21 cellular contexts compared by ENCODE assay signal in the genomic region with DNA sequence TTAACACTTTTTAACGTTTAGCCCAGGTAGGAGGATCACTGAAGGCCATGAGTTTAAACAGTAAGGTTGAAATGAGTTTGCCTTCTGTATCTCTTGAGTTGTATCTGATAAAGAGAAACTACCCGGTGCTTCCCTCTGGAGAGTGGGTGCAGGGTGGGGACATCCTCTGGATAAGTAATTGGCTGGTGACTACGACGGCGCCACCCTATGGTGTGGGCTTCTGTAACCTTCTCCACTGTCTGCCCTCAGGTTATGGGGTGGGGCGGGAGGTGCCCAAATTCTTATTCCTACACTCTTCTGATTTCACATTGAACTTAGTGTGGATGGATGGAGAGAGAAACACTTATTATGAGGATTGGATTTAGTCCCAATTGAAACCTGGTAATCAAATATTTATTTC.
"Had no signal": no experiment of that assay in that cellular context is flagged by ENCODE, and none has a peak within 500 bp of the region (broad histone marks: within the 10 kb centered on the region; RNA-seq: fewer than 3 reads in every experiment).

No MANE protein-coding gene starts in this region.

- H3K27me3 ChIP-seq: adrenal gland, esophagus muscularis mucosa, heart right ventricle, right atrium auricular region, tibial nerve had no signal

- H3K27ac Mint-ChIP-seq: activated naive CD4-positive, alpha-beta T cell treated with anti-CD3 and anti-CD28 coated beads, Interleukin-2, amount 50 U/mL, for 24 hours; progenitor cell of endocrine pancreas; T-helper 2 cell treated with Interferon-gamma antibody and Interleukin-4, amounts not matched to agents 5 μg/mL and 100 μg/mL, for 36 hours had no signal

- H3K4me1 ChIP-seq: tibial nerve had no signal

- H3K9me3 ChIP-seq: adrenal gland, esophagus muscularis mucosa, heart right ventricle, right atrium auricular region, tibial nerve had no signal

- H3K4me3 Mint-ChIP-seq: activated naive CD4-positive, alpha-beta T cell treated with anti-CD3 and anti-CD28 coated beads, Interleukin-2, amount 50 U/mL, for 24 hours; activated T-cell treated with anti-CD3 and anti-CD28 coated beads, Interleukin-2, amount 50 U/mL, for 72 hours; T-helper 2 cell treated with Interferon-gamma antibody and Interleukin-4, amounts not matched to agents 5 μg/mL and 100 μg/mL, for 36 hours had no signal

- DNase-seq: activated CD4-positive, alpha-beta T cell treated with anti-CD3 and anti-CD28 coated beads for 1 hour; activated CD4-positive, alpha-beta T cell treated with anti-CD3 and anti-CD28 coated beads, Interleukin-2, amount 50 U/mL, for 4 hours; activated gamma-delta T cell; activated T-cell treated with anti-CD3 and anti-CD28 coated beads, Interleukin-2, amount 50 U/mL, for 72 hours; adrenal gland; cerebellar nuclear complex; effector CD8-positive, alpha-beta T cell; heart right ventricle; left ventricle myocardium superior; occipital lobe; stimulated activated CD4-positive, alpha-beta T cell treated with anti-CD3 and anti-CD28 coated beads, Interleukin-2, amount 100 ng/mL, for 24 hours; stimulated activated naive CD8-positive, alpha-beta T cell treated with anti-CD3 and anti-CD28 coated beads, Interleukin-15, Interleukin-2, amounts not matched to agents 100 U/mL and 50 U/mL, for 24 hours; substantia nigra had no signal

- H3K36me3 Mint-ChIP-seq: activated naive CD4-positive, alpha-beta T cell treated with anti-CD3 and anti-CD28 coated beads, Interleukin-2, amount 50 U/mL, for 24 hours had no signal

- H3K27ac ChIP-seq: adrenal gland, heart right ventricle, tibial nerve had no signal

- ATAC-seq: activated T-cell treated with anti-CD3 and anti-CD28 coated beads, Interleukin-2, amount 50 U/mL, for 72 hours; left ventricle myocardium superior; stimulated activated naive CD8-positive, alpha-beta T cell treated with anti-CD3 and anti-CD28 coated beads, Interleukin-15, Interleukin-2, amounts not matched to agents 100 U/mL and 50 U/mL, for 24 hours had no signal

- H3K27me3 Mint-ChIP-seq: activated naive CD4-positive, alpha-beta T cell treated with anti-CD3 and anti-CD28 coated beads, Interleukin-2, amount 50 U/mL, for 24 hours had no signal

- H3K4me3 ChIP-seq: adrenal gland, esophagus muscularis mucosa, heart right ventricle, right atrium auricular region, tibial nerve had no signal

- H3K9me3 Mint-ChIP-seq: activated naive CD4-positive, alpha-beta T cell treated with anti-CD3 and anti-CD28 coated beads, Interleukin-2, amount 50 U/mL, for 24 hours; activated T-cell treated with anti-CD3 and anti-CD28 coated beads, Interleukin-2, amount 50 U/mL, for 72 hours; T-helper 2 cell treated with Interferon-gamma antibody and Interleukin-4, amounts not matched to agents 5 μg/mL and 100 μg/mL, for 36 hours had no signal

- H3K36me3 ChIP-seq: adrenal gland, esophagus muscularis mucosa, right atrium auricular region, tibial nerve had no signal

- FAIRE-seq: bronchial epithelial cell, endothelial cell of umbilical vein had no signal
